In genomic region chr19:3365093-3365446, GRCh38 we compare ENCODE assay signal across 9 cellular contexts. TPM values are rescaled to one million over a fixed set of nuclear protein-coding genes. Genes with fewer than 3 reads are reported as not detected.
DNase-seq lines count a peak whose midpoint lies in the region; ATAC-seq and TF ChIP-seq lines count a peak whose summit lies in the region.
"Had no signal": no experiment of that assay in that cellular context is flagged by ENCODE, and none has a peak within 500 bp of the region (broad histone marks: within the 10 kb centered on the region; RNA-seq: fewer than 3 reads in every experiment).

No MANE protein-coding gene starts in this region.

- no peak overlapping the region for H3K27ac Mint-ChIP-seq in activated CD4-positive, alpha-beta T cell treated with anti-CD3 and anti-CD28 coated beads for 36 hours
- no peak overlapping the region for H3K27ac Mint-ChIP-seq in activated naive CD8-positive, alpha-beta T cell treated with anti-CD3 and anti-CD28 coated beads, Interleukin-2, amount 10 ng/mL, durations not matched to agents 7 days and 5 days

- H3K4me3 ChIP-seq in lower lobe of right lung = peak overlapping the region; percentile 76

- TF ChIP-seq CTCF in lower lobe of right lung (IDR thresholded peaks at IDR 0.05) = no peak

- no peaks in the 10 kb centered on the region for H3K9me3 ChIP-seq in lower lobe of right lung

- POLR2A ChIA-PET in activated CD4-positive, alpha-beta T cell treated with anti-CD3 and anti-CD28 coated beads for 36 hours (lab: Charles Lee) = no interaction called here
- POLR2A ChIA-PET in activated naive CD8-positive, alpha-beta T cell treated with anti-CD3 and anti-CD28 coated beads, Interleukin-2, amount 10 ng/mL, durations not matched to agents 7 days and 5 days (lab: Charles Lee) = no interaction called here

- no peak for ATAC-seq in activated CD4-positive, alpha-beta T cell treated with anti-CD3 and anti-CD28 coated beads for 36 hours
- ATAC-seq in activated naive CD8-positive, alpha-beta T cell treated with anti-CD3 and anti-CD28 coated beads, Interleukin-2, amount 10 ng/mL, durations not matched to agents 7 days and 5 days (ENCODE audit: low read depth) = no peak
- no peak for ATAC-seq in lower lobe of right lung
- no peak for ATAC-seq in HG03108 (IDR thresholded peaks at IDR 0.05; ENCODE audit: unreplicated experiment)

- intact Hi-C loops in activated CD4-positive, alpha-beta T cell treated with anti-CD3 and anti-CD28 coated beads for 36 hours (cut with DNase I, micrococcal nuclease) = no loop called here
- intact Hi-C loops in lower lobe of right lung (cut with DNase I) = no loop called here

- peaks cover 38% of the 10 kb centered on the region for H3K4me1 Mint-ChIP-seq in activated CD4-positive, alpha-beta T cell treated with anti-CD3 and anti-CD28 coated beads for 36 hours
- peaks cover 25% of the 10 kb centered on the region for H3K4me1 Mint-ChIP-seq in activated naive CD8-positive, alpha-beta T cell treated with anti-CD3 and anti-CD28 coated beads, Interleukin-2, amount 10 ng/mL, durations not matched to agents 7 days and 5 days

- peak overlapping the region; percentile 50 for H3K4me3 Mint-ChIP-seq in activated CD4-positive, alpha-beta T cell treated with anti-CD3 and anti-CD28 coated beads for 36 hours
- peak overlapping the region; percentile 60 for H3K4me3 Mint-ChIP-seq in activated naive CD8-positive, alpha-beta T cell treated with anti-CD3 and anti-CD28 coated beads, Interleukin-2, amount 10 ng/mL, durations not matched to agents 7 days and 5 days

- no peaks in the 10 kb centered on the region for H3K9me3 Mint-ChIP-seq in activated CD4-positive, alpha-beta T cell treated with anti-CD3 and anti-CD28 coated beads for 36 hours (ENCODE audit: low read depth)
- H3K9me3 Mint-ChIP-seq in activated naive CD8-positive, alpha-beta T cell treated with anti-CD3 and anti-CD28 coated beads, Interleukin-2, amount 10 ng/mL, durations not matched to agents 7 days and 5 days = no peaks in the 10 kb centered on the region

- H3K27me3 ChIP-seq in lower lobe of right lung (ENCODE audit: low read depth) = no peaks in the 10 kb centered on the region

- no peaks in the 10 kb centered on the region for H3K27me3 Mint-ChIP-seq in activated CD4-positive, alpha-beta T cell treated with anti-CD3 and anti-CD28 coated beads for 36 hours
- peaks cover 27% of the 10 kb centered on the region for H3K27me3 Mint-ChIP-seq in activated naive CD8-positive, alpha-beta T cell treated with anti-CD3 and anti-CD28 coated beads, Interleukin-2, amount 10 ng/mL, durations not matched to agents 7 days and 5 days

- H3K36me3 ChIP-seq in lower lobe of right lung = no peaks in the 10 kb centered on the region
- H3K36me3 ChIP-seq: cardiac muscle cell had no signal

- CTCF ChIA-PET in activated CD4-positive, alpha-beta T cell treated with anti-CD3 and anti-CD28 coated beads for 36 hours (lab: Charles Lee) = interaction anchor here (0.6 kb wide), 2 partner anchors 283 to 740 kb away, joined by 3 to 4 read pairs; no protein-coding TSS in a partner anchor

- H3K36me3 Mint-ChIP-seq in activated CD4-positive, alpha-beta T cell treated with anti-CD3 and anti-CD28 coated beads for 36 hours (ENCODE audit: low read depth) = no peaks in the 10 kb centered on the region
- H3K36me3 Mint-ChIP-seq in activated naive CD8-positive, alpha-beta T cell treated with anti-CD3 and anti-CD28 coated beads, Interleukin-2, amount 10 ng/mL, durations not matched to agents 7 days and 5 days = no peaks in the 10 kb centered on the region

- DNase-seq in activated CD4-positive, alpha-beta T cell treated with anti-CD3 and anti-CD28 coated beads for 36 hours = no peak
- no peak for DNase-seq in activated CD4-positive, alpha-beta T cell treated with anti-CD3 and anti-CD28 coated beads, Interleukin-2, amount 50 U/mL, for 1 hour
- DNase-seq in activated naive CD8-positive, alpha-beta T cell treated with anti-CD3 and anti-CD28 coated beads, Interleukin-2, amount 10 ng/mL, durations not matched to agents 7 days and 5 days = no peak
- no peak for DNase-seq in lower lobe of right lung
- no peak for DNase-seq in activated gamma-delta T cell (lab: John Stamatoyannopoulos, UW)
- no peak for DNase-seq in SHP77 (lab: John Stamatoyannopoulos, UW)

- H3K27ac ChIP-seq in lower lobe of right lung (peak overlapping the region; percentile 91), temporal lobe (ENCODE audit: low read depth, low read length) (peak overlapping the region; percentile 85)
- H3K27ac ChIP-seq: cardiac muscle cell had no signal

- peaks cover 58% of the 10 kb centered on the region for H3K4me1 ChIP-seq in lower lobe of right lung

RNA-seq across cellular contexts. Expression of gene NFIC, which starts 1.3 kb away (rescaled TPM):
- total RNA-seq in activated CD4-positive, alpha-beta T cell treated with anti-CD3 and anti-CD28 coated beads for 36 hours = 10 to 100 TPM; 20.5 to 22.6 TPM
- total RNA-seq in activated naive CD8-positive, alpha-beta T cell treated with anti-CD3 and anti-CD28 coated beads, Interleukin-2, amount 10 ng/mL, durations not matched to agents 7 days and 5 days = 10 to 100 TPM; 18.0 to 19.3 TPM
- 132 TPM for total RNA-seq in lower lobe of right lung
- 7.1 TPM for total RNA-seq in temporal lobe
